In genomic region chr3:123034996-123035395, GRCh38 we compare ENCODE assay signal across 31 cellular contexts. TPM values are rescaled to one million over a fixed set of nuclear protein-coding genes. Genes with fewer than 3 reads are reported as not detected.
"Had no signal": no experiment of that assay in that cellular context is flagged by ENCODE, and none has a peak within 500 bp of the region (broad histone marks: within the 10 kb centered on the region; RNA-seq: fewer than 3 reads in every experiment).

No MANE protein-coding gene starts in this region.

- H3K4me3 ChIP-seq: coronary artery, dorsolateral prefrontal cortex, esophagus squamous epithelium, gastrocnemius medialis, heart right ventricle, left lung, lower lobe of right lung, mucosa of descending colon had no signal

- H3K27ac Mint-ChIP-seq: immature natural killer cell, mesothelial cell of epicardium, naive B cell had no signal

- H3K36me3 Mint-ChIP-seq: immature natural killer cell, mesothelial cell of epicardium, naive B cell had no signal

- H3K9me3 Mint-ChIP-seq: immature natural killer cell, mesothelial cell of epicardium, naive B cell had no signal

- H3K9me3 ChIP-seq: esophagus squamous epithelium, gastrocnemius medialis, heart right ventricle, left lung, lower lobe of right lung, mucosa of descending colon had no signal

- H3K36me3 ChIP-seq: esophagus squamous epithelium, gastrocnemius medialis, heart right ventricle, left lung, lower lobe of right lung had no signal

- H3K27ac ChIP-seq: coronary artery, dorsolateral prefrontal cortex, epithelial cell of prostate, esophagus squamous epithelium, gastrocnemius medialis, heart right ventricle, left lung, lower lobe of right lung had no signal

- H3K4me1 Mint-ChIP-seq: immature natural killer cell, mesothelial cell of epicardium, naive B cell had no signal

- FAIRE-seq: colon, endothelial cell of umbilical vein had no signal

- H3K4me3 Mint-ChIP-seq: immature natural killer cell, mesothelial cell of epicardium, naive B cell had no signal

- DNase-seq: dermis blood vessel endothelial cell; dorsolateral prefrontal cortex; effector CD4-positive, alpha-beta T cell; effector memory CD4-positive, alpha-beta T cell; erythroblast; esophagus squamous epithelium; foreskin fibroblast; foreskin melanocyte; gastrocnemius medialis; glutamatergic neuron; head of caudate nucleus; heart right ventricle; hypothalamus; immature natural killer cell; islet precursor cell; left cardiac atrium; left lung; left ventricle myocardium superior; lower lobe of right lung; mesenchymal stem cell; mucosa of descending colon; naive B cell had no signal

RNA-seq across cellular contexts. Expression of gene SEMA5B, which starts 7.4 kb away (rescaled TPM):
- total RNA-seq: dermis blood vessel endothelial cell, esophagus mucosa, glomerular endothelial cell, kidney epithelial cell, mesenteric fat pad had no signal
- polyA plus RNA-seq: endothelial cell of umbilical vein, immature natural killer cell had no signal
